In genomic region chr2:197212344-197213262, GRCh38 we compare ENCODE assay signal across 10 cellular contexts.
DNase-seq lines count a peak whose midpoint lies in the region; FAIRE-seq and TF ChIP-seq lines count a peak whose summit lies in the region.
"Had no signal": no experiment of that assay in that cellular context is flagged by ENCODE, and none has a peak within 500 bp of the region (broad histone marks: within the 10 kb centered on the region; RNA-seq: fewer than 3 reads in every experiment).

No MANE protein-coding gene starts in this region.

- H3K18ac ChIP-seq in mesenchymal stem cell (ENCODE audit: low read depth in 1 of 2, low read length in 2 of 2): no peak overlapping the region

- no peak overlapping the region for H2AFZ ChIP-seq in mesenchymal stem cell (ENCODE audit: low read depth, low read length)

- H2BK15ac ChIP-seq in mesenchymal stem cell (ENCODE audit: low read depth, poor library complexity, severe bottlenecking): peak overlapping the region; percentile 30

- no peaks in the 10 kb centered on the region for H3K9me3 ChIP-seq in A673 (ENCODE audit: low read depth, low read length, poor library complexity, severe bottlenecking)
- H3K9me3 ChIP-seq in mesenchymal stem cell (ENCODE audit: control insufficient read depth, low read length): no peaks in the 10 kb centered on the region
- H3K9me3 ChIP-seq: HAP-1 had no signal

- CTCF ChIA-PET in A673 (lab: Charles Lee): interaction anchor here (0.7 kb wide), 1 partner anchor 42 kb away, joined by 4 read pairs; no protein-coding TSS in a partner anchor

- DNase-seq in A673 (ENCODE audit: low spot score) (peak; percentile 10), mesenchymal stem cell (no peak), NCI-H2196 (lab: John Stamatoyannopoulos, UW; ENCODE audit: unreplicated experiment) (no peak), frontal cortex (ENCODE audit: low spot score in 2 of 2) (no peak), LoVo (ENCODE audit: low spot score) (no peak), AG08395 (ENCODE audit: low spot score) (no peak)
- DNase-seq: NCI-H82 had no signal

- no peak overlapping the region for H3K27ac ChIP-seq in A673 (ENCODE audit: low read depth, low read length, poor library complexity, severe bottlenecking)
- no peak overlapping the region for H3K27ac ChIP-seq in mesenchymal stem cell (ENCODE audit: low read length, poor library complexity, severe bottlenecking)

- intact Hi-C loops in A673 (cut with micrococcal nuclease; ENCODE audit: unreplicated experiment): no loop called here

- peaks cover 2% of the 10 kb centered on the region for H3K36me3 Mint-ChIP-seq in activated naive CD8-positive, alpha-beta T cell

- H3K79me1 ChIP-seq in mesenchymal stem cell (replicated peaks; ENCODE audit: low read length, poor library complexity, severe bottlenecking): peaks cover 11% of the 10 kb centered on the region

- no peak for TF ChIP-seq CTCF in A673 (conservative IDR thresholded peaks at IDR 0.05; ENCODE audit: low read depth, low read length)

- H4K8ac ChIP-seq in mesenchymal stem cell (ENCODE audit: low read length): peak overlapping the region; percentile 71

- peak overlapping the region; percentile 82 for H3K4me3 Mint-ChIP-seq in activated naive CD8-positive, alpha-beta T cell

- H2BK120ac ChIP-seq in mesenchymal stem cell (ENCODE audit: low read depth, low read length): no peak overlapping the region

- H3K36me3 ChIP-seq in A673 (ENCODE audit: insufficient read depth, low read length, poor library complexity, severe bottlenecking): no peaks in the 10 kb centered on the region
- H3K36me3 ChIP-seq in mesenchymal stem cell (ENCODE audit: control insufficient read depth in 1 of 2, insufficient read depth in 2 of 2, low read depth in 1 of 2, low read length in 2 of 2): no peaks in the 10 kb centered on the region
- H3K36me3 ChIP-seq: HAP-1 had no signal

- H3K4me3 ChIP-seq in A673 (ENCODE audit: low read depth, low read length, poor library complexity, severe bottlenecking): no peak overlapping the region
- no peak overlapping the region for H3K4me3 ChIP-seq in mesenchymal stem cell (ENCODE audit: insufficient read depth in 1 of 2, low read depth in 1 of 2, low read length in 2 of 2)
- H3K4me3 ChIP-seq: HAP-1 had no signal

- peaks cover 99% of the 10 kb centered on the region for H3K4me1 Mint-ChIP-seq in activated naive CD8-positive, alpha-beta T cell (ENCODE audit: low read depth)

- no peak overlapping the region for H3K4me2 ChIP-seq in mesenchymal stem cell (ENCODE audit: low read length, poor library complexity, severe bottlenecking)

- H3K4me1 ChIP-seq in A673 (ENCODE audit: insufficient read depth, low read length, poor library complexity, severe bottlenecking) (peaks cover 24% of the 10 kb centered on the region), mesenchymal stem cell (ENCODE audit: control insufficient read depth, insufficient read depth, low read depth, low read length) (peaks cover 10% of the 10 kb centered on the region)
- H3K4me1 ChIP-seq: HAP-1 had no signal

- no peak overlapping the region for H3K9ac ChIP-seq in mesenchymal stem cell (ENCODE audit: low read length)

- H3K14ac ChIP-seq in mesenchymal stem cell (ENCODE audit: low read length in 2 of 2): no peak overlapping the region

- no peak overlapping the region for H3K4ac ChIP-seq in mesenchymal stem cell (ENCODE audit: low read depth in 1 of 2, low read length in 2 of 2)

- TF ChIP-seq POLR2A in GM18526 (IDR thresholded peaks at IDR 0.05; ENCODE audit: extremely low read depth, insufficient read length): peak; percentile 14

- H2BK12ac ChIP-seq in mesenchymal stem cell (ENCODE audit: low read length in 2 of 2): no peak overlapping the region

- 92% methylated on average over 7 of the region's 8 CpGs for WGBS in mesenchymal stem cell

- POLR2A ChIA-PET in A673 (lab: Charles Lee; ENCODE audit: low non-redundant PET): no interaction called here

- peak overlapping the region; percentile 98 for H3K27ac Mint-ChIP-seq in activated naive CD8-positive, alpha-beta T cell

- FAIRE-seq in frontal cortex (lab: Jason Lieb, UNC): no peak

- no peaks in the 10 kb centered on the region for H3K27me3 Mint-ChIP-seq in activated naive CD8-positive, alpha-beta T cell

- no peak overlapping the region for H2BK5ac ChIP-seq in mesenchymal stem cell (ENCODE audit: low read depth, low read length, poor library complexity, severe bottlenecking)

- no peaks in the 10 kb centered on the region for H3K9me3 Mint-ChIP-seq in activated naive CD8-positive, alpha-beta T cell (ENCODE audit: low read depth)

- no TSS peak for BruUV-seq in A673 (replicated peaks; lab: Mats Ljungman, UMichigan)

- H2AK5ac ChIP-seq in mesenchymal stem cell (ENCODE audit: low read length, severe bottlenecking): no peak overlapping the region

- H3K27me3 ChIP-seq in A673 (replicated peaks; ENCODE audit: insufficient read depth, low read depth, low read length, poor library complexity) (no peaks in the 10 kb centered on the region), mesenchymal stem cell (ENCODE audit: control insufficient read depth in 1 of 2, insufficient read depth in 1 of 2, low read length in 2 of 2) (no peaks in the 10 kb centered on the region)

- no peak overlapping the region for H4K91ac ChIP-seq in mesenchymal stem cell (ENCODE audit: low read length)

- no peak overlapping the region for H3K23ac ChIP-seq in mesenchymal stem cell (ENCODE audit: low read length in 2 of 2)
